Comparison of ENCODE assay signal across 19 cellular contexts in genomic region chr10:73973427-73973826, GRCh38. TPM values are rescaled to one million over a fixed set of nuclear protein-coding genes. Genes with fewer than 3 reads are reported as not detected.
DNase-seq lines count a peak whose midpoint lies in the region; ATAC-seq, FAIRE-seq and TF ChIP-seq lines count a peak whose summit lies in the region.
"Had no signal": no experiment of that assay in that cellular context is flagged by ENCODE, and none has a peak within 500 bp of the region (broad histone marks: within the 10 kb centered on the region; RNA-seq: fewer than 3 reads in every experiment).

No MANE protein-coding gene starts in this region.

- H3K4me1 ChIP-seq in A549 (peaks cover under 1% of the 10 kb centered on the region), transverse colon (peaks cover 0 to 3% (median under 1%) of the 10 kb centered on the region in 4 donors)
- H3K4me1 ChIP-seq in CD8-positive, alpha-beta memory T cell (ENCODE audit: insufficient read depth, low read length): peaks cover 27% of the 10 kb centered on the region

- TF ChIP-seq EP300 in A549 (IDR thresholded peaks at IDR 0.05) (no peak), transverse colon (IDR thresholded peaks at IDR 0.05; ENCODE audit: low read depth) (no peak)

- no peak for TF ChIP-seq RAD21 in A549 (conservative IDR thresholded peaks at IDR 0.05 in 1 of 2, IDR thresholded peaks at IDR 0.05 in 1 of 2)

- H3K4me2 ChIP-seq in A549: no peak overlapping the region
- H3K4me2 ChIP-seq: SK-N-SH had no signal

- POLR2A ChIA-PET in activated CD8-positive, alpha-beta T cell treated with anti-CD3 and anti-CD28 coated beads, Interleukin-2, amount 10 ng/mL, durations not matched to agents 7 days and 5 days (lab: Charles Lee): interaction anchor here (0.6 kb wide), 1 partner anchor 120 kb away, joined by 3 read pairs; no protein-coding TSS in a partner anchor
- POLR2A ChIA-PET in activated CD8-positive, alpha-beta T cell treated with anti-CD3 and anti-CD28 coated beads for 36 hours (lab: Charles Lee): no interaction called here
- POLR2A ChIA-PET in A549 (lab: Yijun Ruan, JAX) (interaction anchor here (0.7 kb wide), 1 partner anchor 243 kb away, joined by 8 read pairs; no protein-coding TSS in a partner anchor), T-cell (lab: Charles Lee) (no interaction called here)
- POLR2A ChIA-PET in CD8-positive, alpha-beta memory T cell (lab: Charles Lee): no interaction called here

- DNase-seq in activated CD8-positive, alpha-beta T cell treated with anti-CD3 and anti-CD28 coated beads, Interleukin-2, amount 10 ng/mL, durations not matched to agents 7 days and 5 days: no peak
- DNase-seq in activated CD8-positive, alpha-beta T cell treated with anti-CD3 and anti-CD28 coated beads for 36 hours: no peak
- DNase-seq in A549 (ENCODE audit: low read depth in 1 of 2, low spot score in 1 of 2): no peak
- DNase-seq in CD8-positive, alpha-beta memory T cell: no peak
- no peak for DNase-seq in T-cell
- no peak for DNase-seq in transverse colon
- DNase-seq in NCI-H1417 treated with DMSO at 0.1 percent for 48 hours (lab: John Stamatoyannopoulos, UW): no peak
- DNase-seq: DMS79 treated with DMSO at 0.1 percent for 48 hours, HFFc6, NCI-H1417, NCI-H187 treated with DMSO at 0.1 percent for 48 hours, NCI-H2227 treated with DMSO at 0.1 percent for 48 hours, NCI-H510A treated with DMSO at 0.1 percent for 48 hours, NCI-H774, OCI-M1, SHP77, SK-N-SH had no signal

- H3K4me3 Mint-ChIP-seq in activated CD8-positive, alpha-beta T cell treated with anti-CD3 and anti-CD28 coated beads, Interleukin-2, amount 10 ng/mL, durations not matched to agents 7 days and 5 days: no peak overlapping the region
- H3K4me3 Mint-ChIP-seq in activated CD8-positive, alpha-beta T cell treated with anti-CD3 and anti-CD28 coated beads for 36 hours: no peak overlapping the region
- peak overlapping the region in 5 of 7 donors; percentile 40 to 64 (median 57) for H3K4me3 Mint-ChIP-seq in CD8-positive, alpha-beta memory T cell
- peak overlapping the region in 1 of 3 donors; percentile 28 for H3K4me3 Mint-ChIP-seq in T-cell
- H3K4me3 Mint-ChIP-seq: HFFc6 had no signal

- H3K4me1 Mint-ChIP-seq in activated CD8-positive, alpha-beta T cell treated with anti-CD3 and anti-CD28 coated beads, Interleukin-2, amount 10 ng/mL, durations not matched to agents 7 days and 5 days (ENCODE audit: low read depth): peaks cover 21% of the 10 kb centered on the region
- H3K4me1 Mint-ChIP-seq in activated CD8-positive, alpha-beta T cell treated with anti-CD3 and anti-CD28 coated beads for 36 hours (ENCODE audit: low read depth): peaks cover 12% of the 10 kb centered on the region
- H3K4me1 Mint-ChIP-seq in CD8-positive, alpha-beta memory T cell: peaks cover 30 to 41% (median 40%) of the 10 kb centered on the region in 3 donors
- H3K4me1 Mint-ChIP-seq in T-cell: peaks cover 23 to 35% (median 30%) of the 10 kb centered on the region in 3 donors

- CTCF ChIA-PET in activated CD8-positive, alpha-beta T cell treated with anti-CD3 and anti-CD28 coated beads, Interleukin-2, amount 10 ng/mL, durations not matched to agents 7 days and 5 days (lab: Charles Lee): interaction anchor here (1.7 to 2.7 kb wide), 3 partner anchors 15 to 19 kb away, joined by 5 to 12 read pairs (median 7); no protein-coding TSS in a partner anchor
- CTCF ChIA-PET in activated CD8-positive, alpha-beta T cell treated with anti-CD3 and anti-CD28 coated beads for 36 hours (lab: Charles Lee): interaction anchor here (0.9 to 1.0 kb wide), 2 partner anchors 17 to 165 kb away, joined by 3 read pairs; no protein-coding TSS in a partner anchor
- CTCF ChIA-PET in A549 (lab: Yijun Ruan, JAX) (interaction anchor here (0.9 to 1.4 kb wide), 2 partner anchors 26 to 108 kb away, joined by 4 to 5 read pairs; no protein-coding TSS in a partner anchor), T-cell (lab: Charles Lee) (interaction anchor here in 1 of 2 donors (0.6 kb wide), 1 partner anchor 26 kb away, joined by 5 read pairs; no protein-coding TSS in a partner anchor)
- CTCF ChIA-PET in CD8-positive, alpha-beta memory T cell (lab: Charles Lee): interaction anchor here (1.9 to 2.8 kb wide), 3 partner anchors 16 to 34 kb away, joined by 6 to 14 read pairs (median 10); no protein-coding TSS in a partner anchor

- peak overlapping the region; percentile 54 for H3K27ac Mint-ChIP-seq in activated CD8-positive, alpha-beta T cell treated with anti-CD3 and anti-CD28 coated beads, Interleukin-2, amount 10 ng/mL, durations not matched to agents 7 days and 5 days
- no peak overlapping the region for H3K27ac Mint-ChIP-seq in activated CD8-positive, alpha-beta T cell treated with anti-CD3 and anti-CD28 coated beads for 36 hours
- H3K27ac Mint-ChIP-seq in CD8-positive, alpha-beta memory T cell: peak overlapping the region in 3 of 8 donors; percentile 6 to 84 (median 34)
- H3K27ac Mint-ChIP-seq in T-cell: peak overlapping the region; percentile 65 to 73
- H3K27ac Mint-ChIP-seq: HFFc6 had no signal

- ATAC-seq in activated CD8-positive, alpha-beta T cell treated with anti-CD3 and anti-CD28 coated beads, Interleukin-2, amount 10 ng/mL, durations not matched to agents 7 days and 5 days: no peak
- no peak for ATAC-seq in activated CD8-positive, alpha-beta T cell treated with anti-CD3 and anti-CD28 coated beads for 36 hours
- ATAC-seq in A549: no peak
- ATAC-seq in T-cell (replicated peaks in 1 of 4): no peak
- no peak for ATAC-seq in GM21447 (IDR thresholded peaks at IDR 0.05; ENCODE audit: unreplicated experiment)

- peaks cover 16% of the 10 kb centered on the region for H3K27me3 Mint-ChIP-seq in activated CD8-positive, alpha-beta T cell treated with anti-CD3 and anti-CD28 coated beads, Interleukin-2, amount 10 ng/mL, durations not matched to agents 7 days and 5 days (ENCODE audit: low read depth)
- no peaks in the 10 kb centered on the region for H3K27me3 Mint-ChIP-seq in activated CD8-positive, alpha-beta T cell treated with anti-CD3 and anti-CD28 coated beads for 36 hours
- H3K27me3 Mint-ChIP-seq in CD8-positive, alpha-beta memory T cell: peaks cover 0 to 2% of the 10 kb centered on the region in 2 donors
- no peaks in the 10 kb centered on the region for H3K27me3 Mint-ChIP-seq in T-cell

- TF ChIP-seq POLR2A in A549 (IDR thresholded peaks at IDR 0.05; ENCODE audit: low read length) (no peak), transverse colon (IDR thresholded peaks at IDR 0.05) (no peak)

- H3K36me3 Mint-ChIP-seq in activated CD8-positive, alpha-beta T cell treated with anti-CD3 and anti-CD28 coated beads, Interleukin-2, amount 10 ng/mL, durations not matched to agents 7 days and 5 days (ENCODE audit: low read depth): no peaks in the 10 kb centered on the region
- no peaks in the 10 kb centered on the region for H3K36me3 Mint-ChIP-seq in activated CD8-positive, alpha-beta T cell treated with anti-CD3 and anti-CD28 coated beads for 36 hours (ENCODE audit: low read depth)
- H3K36me3 Mint-ChIP-seq in CD8-positive, alpha-beta memory T cell: peaks cover 0 to 3% (median 0%) of the 10 kb centered on the region in 3 donors
- no peaks in the 10 kb centered on the region for H3K36me3 Mint-ChIP-seq in T-cell

- 93% methylated on average over 2 of the region's 2 CpGs for WGBS in A549 (ENCODE audit: missing lambda C conversion rate)
- 97 to 100% methylated on average over 2 of the region's 2 CpGs for WGBS in transverse colon (ENCODE audit: low coverage in 1 of 2), 2 donors

- no peak for TF ChIP-seq CTCF in activated CD8-positive, alpha-beta T cell treated with anti-CD3 and anti-CD28 coated beads for 36 hours (IDR thresholded peaks at IDR 0.05)
- TF ChIP-seq CTCF in A549 (IDR thresholded peaks at IDR 0.05) (no peak), transverse colon (IDR thresholded peaks at IDR 0.05) (no peak)

- H3K9me3 ChIP-seq in A549 (0 out of 3 replicates have a peak, but pooled peaks cover 2% of the 10 kb centered on the region), transverse colon (no peaks in the 10 kb centered on the region)
- no peaks in the 10 kb centered on the region for H3K9me3 ChIP-seq in CD8-positive, alpha-beta memory T cell (ENCODE audit: low read length)
- H3K9me3 ChIP-seq: SK-N-SH had no signal

- no peaks in the 10 kb centered on the region for H3K36me3 ChIP-seq in CD8-positive, alpha-beta memory T cell (ENCODE audit: insufficient read depth, low read length)
- H3K36me3 ChIP-seq in transverse colon: no peaks in the 10 kb centered on the region
- H3K36me3 ChIP-seq: BLaER1 had no signal

- H3K27me3 ChIP-seq in CD8-positive, alpha-beta memory T cell (ENCODE audit: insufficient read depth, low read length, poor library complexity, severe bottlenecking): no peaks in the 10 kb centered on the region
- H3K27me3 ChIP-seq in transverse colon: no peaks in the 10 kb centered on the region
- H3K27me3 ChIP-seq: BLaER1 had no signal

- in situ Hi-C loops in transverse colon (cut with MboI; ENCODE audit: low pct_ligation_motif_present in 1 of 4, low pct_unique_long_range_greater_than_20kb in 1 of 4, low sequenced_read_pairs in 3 of 4): no loop called here

- FAIRE-seq in A549 (lab: Jason Lieb, UNC): no peak

- H3K27ac ChIP-seq in A549: no peak overlapping the region
- no peak overlapping the region for H3K27ac ChIP-seq in CD8-positive, alpha-beta memory T cell (ENCODE audit: low read depth, low read length)
- H3K27ac ChIP-seq in transverse colon: no peak overlapping the region
- H3K27ac ChIP-seq: BLaER1 had no signal

- peaks cover 4% of the 10 kb centered on the region for H3K9me3 Mint-ChIP-seq in activated CD8-positive, alpha-beta T cell treated with anti-CD3 and anti-CD28 coated beads, Interleukin-2, amount 10 ng/mL, durations not matched to agents 7 days and 5 days (ENCODE audit: insufficient read depth)
- peaks cover 6% of the 10 kb centered on the region for H3K9me3 Mint-ChIP-seq in activated CD8-positive, alpha-beta T cell treated with anti-CD3 and anti-CD28 coated beads for 36 hours
- H3K9me3 Mint-ChIP-seq in CD8-positive, alpha-beta memory T cell: no peaks in the 10 kb centered on the region
- H3K9me3 Mint-ChIP-seq in T-cell: no peaks in the 10 kb centered on the region

- H3K4me3 ChIP-seq in A549: no peak overlapping the region
- H3K4me3 ChIP-seq in CD8-positive, alpha-beta memory T cell (ENCODE audit: low read length): no peak overlapping the region
- no peak overlapping the region for H3K4me3 ChIP-seq in transverse colon
- H3K4me3 ChIP-seq: BLaER1 had no signal

- intact Hi-C loops in activated CD8-positive, alpha-beta T cell treated with anti-CD3 and anti-CD28 coated beads for 36 hours (cut with micrococcal nuclease): no loop called here
- intact Hi-C loops in transverse colon (cut with DNase I; ENCODE audit: low total_unique reads): no loop called here

RNA-seq across cellular contexts. Expression of gene VCL, which starts 24.5 kb away (rescaled TPM):
- 10 to 100 TPM; 31.2 to 33.2 TPM for total RNA-seq in activated CD8-positive, alpha-beta T cell treated with anti-CD3 and anti-CD28 coated beads, Interleukin-2, amount 10 ng/mL, durations not matched to agents 7 days and 5 days
- 10 to 100 TPM; 16.9 to 17.7 TPM for total RNA-seq in activated CD8-positive, alpha-beta T cell treated with anti-CD3 and anti-CD28 coated beads for 36 hours
- polyA plus RNA-seq in A549 (2011; rRNA removed) (101 and 112 TPM in 2 replicates), A549 (2017; fragmentation: RNase III; extraction: RNeasy Plus Mini Kit Qiagen cat#74134 plus additional on column Dnase treatment) (111 to 119 TPM (median 112 TPM) in 3 replicates)
- polyA plus RNA-seq in A549 (2012; cell fraction: cytosol; rRNA removed): 42.5 and 49.4 TPM in 2 replicates
- polyA plus RNA-seq in A549 (2012; cell fraction: nucleus; rRNA removed): 139 and 188 TPM in 2 replicates
- 89.4 and 90.1 TPM in 2 replicates for polyA minus RNA-seq in A549 (2011; rRNA and poly(A)+ RNA removed)
- 10 to 100 TPM; 30.6 to 31.2 TPM for total RNA-seq in CD8-positive, alpha-beta memory T cell
- polyA plus RNA-seq in CD8-positive, alpha-beta memory T cell: 43.7 TPM
- total RNA-seq in T-cell (10 to 100 TPM; 22.6 to 48.7 (median 27.0) TPM), transverse colon (100 to 1,000 TPM in 3 of 4 donors, 10 to 100 TPM in 1; 96.1 to 133 (median 120) TPM)

Comparison
In these comparisons a context has a peak if more than half of its experiments do, and no peak if none do; other contexts are left out.
1. POLR2A ChIA-PET loops: an anchor here in activated CD8-positive, alpha-beta T cell treated with anti-CD3 and anti-CD28 coated beads, Interleukin-2, amount 10 ng/mL, durations not matched to agents 7 days and 5 days (0.6 kb wide) and A549 (0.7 kb wide); none called in activated CD8-positive, alpha-beta T cell treated with anti-CD3 and anti-CD28 coated beads for 36 hours, CD8-positive, alpha-beta memory T cell and T-cell.
2. H3K4me3 Mint-ChIP-seq: peak in CD8-positive, alpha-beta memory T cell (5 of 7); none in activated CD8-positive, alpha-beta T cell treated with anti-CD3 and anti-CD28 coated beads, Interleukin-2, amount 10 ng/mL, durations not matched to agents 7 days and 5 days (single experiment) and activated CD8-positive, alpha-beta T cell treated with anti-CD3 and anti-CD28 coated beads for 36 hours (single experiment).